Comparison of ENCODE assay signal across 1 cellular context in genomic region chr3:47836986-47837385, GRCh38.
TF ChIP-seq lines count a peak whose summit lies in the region.

No MANE protein-coding gene starts in this region.

TF ChIP-seq in HepG2, 621 proteins besides CTCF, POLR2A, EP300 and RAD21:
- no peak for TF ChIP-seq FOXJ3 (CRISPR knock-in tag; IDR thresholded peaks at IDR 0.05; ENCODE audit: borderline replicate concordance)
- TF ChIP-seq MNT (IDR thresholded peaks at IDR 0.05) = no peak
- no peak for TF ChIP-seq NFIB (CRISPR knock-in tag; IDR thresholded peaks at IDR 0.05; ENCODE audit: borderline replicate concordance)
TF ChIP-seq in HepG2: peak in this region for 0.
